ENCODE assay signal across 12 cellular contexts in genomic region chr20:36543187-36544133, GRCh38. TPM values are rescaled to one million over a fixed set of nuclear protein-coding genes. Genes with fewer than 3 reads are reported as not detected.
DNase-seq lines count a peak whose midpoint lies in the region; ATAC-seq and TF ChIP-seq lines count a peak whose summit lies in the region.
"Had no signal": no experiment of that assay in that cellular context is flagged by ENCODE, and none has a peak within 500 bp of the region (broad histone marks: within the 10 kb centered on the region; RNA-seq: fewer than 3 reads in every experiment).

No MANE protein-coding gene starts in this region.

- peak overlapping the region; percentile 70 for H3K27ac Mint-ChIP-seq in activated naive CD4-positive, alpha-beta T cell treated with anti-CD3 and anti-CD28 coated beads, Interleukin-2, amount 10 ng/mL, durations not matched to agents 7 days and 5 days
- H3K27ac Mint-ChIP-seq in neural progenitor cell = peak overlapping the region; percentile 1
- H3K27ac Mint-ChIP-seq: activated naive CD8-positive, alpha-beta T cell treated with anti-CD3 and anti-CD28 coated beads, Interleukin-2, amount 10 ng/mL, durations not matched to agents 7 days and 5 days had no signal

- peaks cover 10% of the 10 kb centered on the region for H3F3A ChIP-seq in neural progenitor cell (ENCODE audit: low read depth)

- peaks cover 26% of the 10 kb centered on the region for H3K27me3 Mint-ChIP-seq in activated naive CD4-positive, alpha-beta T cell treated with anti-CD3 and anti-CD28 coated beads, Interleukin-2, amount 10 ng/mL, durations not matched to agents 7 days and 5 days
- H3K27me3 Mint-ChIP-seq in neural progenitor cell (ENCODE audit: insufficient read depth, low read depth) = peaks cover 5% of the 10 kb centered on the region
- H3K27me3 Mint-ChIP-seq: activated naive CD8-positive, alpha-beta T cell treated with anti-CD3 and anti-CD28 coated beads, Interleukin-2, amount 10 ng/mL, durations not matched to agents 7 days and 5 days had no signal

- H3K9me3 ChIP-seq in neural progenitor cell (ENCODE audit: low read depth) = no peaks in the 10 kb centered on the region

- no peak for ATAC-seq in HG03571 (IDR thresholded peaks at IDR 0.05; ENCODE audit: unreplicated experiment)

- H3K4me1 ChIP-seq in neural progenitor cell = peaks cover 26% of the 10 kb centered on the region

- DNase-seq in activated naive CD4-positive, alpha-beta T cell treated with anti-CD3 and anti-CD28 coated beads, Interleukin-2, amount 10 ng/mL, durations not matched to agents 7 days and 5 days = no peak
- DNase-seq in activated naive CD4-positive, alpha-beta T cell treated with anti-CD3 and anti-CD28 coated beads, Interleukin-2, amount 50 U/mL, for 16 hours = no peak
- DNase-seq in fibroblast of the conjunctiva (ENCODE audit: low read depth) = peak; percentile 45
- no peak for DNase-seq in neural progenitor cell (ENCODE audit: low spot score)
- DNase-seq in activated gamma-delta T cell (lab: John Stamatoyannopoulos, UW) = no peak
- DNase-seq in OCI-M1 (lab: John Stamatoyannopoulos, UW) = no peak
- DNase-seq in NCI-H146 (lab: John Stamatoyannopoulos, UW) = no peak
- DNase-seq: activated naive CD8-positive, alpha-beta T cell treated with anti-CD3 and anti-CD28 coated beads, Interleukin-2, amount 10 ng/mL, durations not matched to agents 7 days and 5 days had no signal

- H3K4me1 Mint-ChIP-seq in activated naive CD4-positive, alpha-beta T cell treated with anti-CD3 and anti-CD28 coated beads, Interleukin-2, amount 10 ng/mL, durations not matched to agents 7 days and 5 days = no peaks in the 10 kb centered on the region
- peaks cover 28% of the 10 kb centered on the region for H3K4me1 Mint-ChIP-seq in neural progenitor cell

- peak overlapping the region; percentile 88 for H3K4me2 ChIP-seq in neural progenitor cell

- H4K20me1 ChIP-seq in neural progenitor cell (ENCODE audit: low read depth) = peaks cover 42% of the 10 kb centered on the region

- no peaks in the 10 kb centered on the region for H3K36me3 ChIP-seq in neural progenitor cell

- no peaks in the 10 kb centered on the region for H3K36me3 Mint-ChIP-seq in activated naive CD4-positive, alpha-beta T cell treated with anti-CD3 and anti-CD28 coated beads, Interleukin-2, amount 10 ng/mL, durations not matched to agents 7 days and 5 days
- no peaks in the 10 kb centered on the region for H3K36me3 Mint-ChIP-seq in neural progenitor cell
- H3K36me3 Mint-ChIP-seq: activated naive CD8-positive, alpha-beta T cell treated with anti-CD3 and anti-CD28 coated beads, Interleukin-2, amount 10 ng/mL, durations not matched to agents 7 days and 5 days had no signal

- H3K9ac ChIP-seq in neural progenitor cell = no peak overlapping the region

- no peak for TF ChIP-seq CTCF in neural progenitor cell (IDR thresholded peaks at IDR 0.05)

- no peaks in the 10 kb centered on the region for H3K27me3 ChIP-seq in neural progenitor cell

- no peaks in the 10 kb centered on the region for H3K9me3 Mint-ChIP-seq in activated naive CD4-positive, alpha-beta T cell treated with anti-CD3 and anti-CD28 coated beads, Interleukin-2, amount 10 ng/mL, durations not matched to agents 7 days and 5 days
- no peaks in the 10 kb centered on the region for H3K9me3 Mint-ChIP-seq in neural progenitor cell
- H3K9me3 Mint-ChIP-seq: activated naive CD8-positive, alpha-beta T cell treated with anti-CD3 and anti-CD28 coated beads, Interleukin-2, amount 10 ng/mL, durations not matched to agents 7 days and 5 days had no signal

- CTCF ChIA-PET in activated naive CD4-positive, alpha-beta T cell treated with anti-CD3 and anti-CD28 coated beads, Interleukin-2, amount 10 ng/mL, durations not matched to agents 7 days and 5 days (lab: Charles Lee) = no interaction called here

- no peak overlapping the region for H3K4me3 ChIP-seq in neural progenitor cell
- H3K4me3 ChIP-seq: SK-N-MC had no signal

- H2AFZ ChIP-seq in neural progenitor cell (replicated peaks) = no peak overlapping the region

- H3K79me2 ChIP-seq in neural progenitor cell (ENCODE audit: low read depth) = peaks cover 15% of the 10 kb centered on the region

- no peak overlapping the region for H3K27ac ChIP-seq in neural progenitor cell
- H3K27ac ChIP-seq: 22Rv1, HL-60, SK-N-MC had no signal

- H3K4me3 Mint-ChIP-seq in activated naive CD4-positive, alpha-beta T cell treated with anti-CD3 and anti-CD28 coated beads, Interleukin-2, amount 10 ng/mL, durations not matched to agents 7 days and 5 days = no peak overlapping the region
- H3K4me3 Mint-ChIP-seq in neural progenitor cell = peak overlapping the region; percentile 22
- H3K4me3 Mint-ChIP-seq: activated naive CD8-positive, alpha-beta T cell treated with anti-CD3 and anti-CD28 coated beads, Interleukin-2, amount 10 ng/mL, durations not matched to agents 7 days and 5 days had no signal

RNA-seq across cellular contexts. Expression of gene MYL9, which starts 2.1 kb away (rescaled TPM):
- 12.4 and 22.9 TPM in 2 replicates for total RNA-seq in neural progenitor cell (ENCODE audit: low replicate concordance)

RNA-seq across cellular contexts. Expression of gene TGIF2, which starts 29.9 kb away (rescaled TPM):
- 67.1 and 76.5 TPM in 2 replicates for total RNA-seq in neural progenitor cell (ENCODE audit: low replicate concordance)
